ENCODE assay signal across 27 cellular contexts in genomic region chr5:172971482-172971881, GRCh38.
"Had no signal": no experiment of that assay in that cellular context is flagged by ENCODE, and none has a peak within 500 bp of the region (broad histone marks: within the 10 kb centered on the region; RNA-seq: fewer than 3 reads in every experiment).

No MANE protein-coding gene starts in this region.

- H3K36me3 Mint-ChIP-seq: neural progenitor cell had no signal

- H3K9me3 Mint-ChIP-seq: nephron; neural progenitor cell; stimulated activated naive CD8-positive, alpha-beta T cell treated with anti-CD3 and anti-CD28 coated beads, Interleukin-15, amount 100 ng/mL, for 72 hours had no signal

- H3K79me2 ChIP-seq: hepatocyte, parathyroid adenoma had no signal

- H3K27ac ChIP-seq: esophagus muscularis mucosa, foreskin keratinocyte, gastroesophageal sphincter, heart left ventricle, hepatocyte, left lung, neural progenitor cell, parathyroid adenoma, right lobe of liver, suprapubic skin, transverse colon, upper lobe of right lung, uterus had no signal

- H3K9ac ChIP-seq: neural progenitor cell, parathyroid adenoma had no signal

- H3K27ac Mint-ChIP-seq: naive thymus-derived CD4-positive, alpha-beta T cell; neural progenitor cell; progenitor cell of endocrine pancreas; stimulated activated naive CD8-positive, alpha-beta T cell treated with anti-CD3 and anti-CD28 coated beads, Interleukin-15, amount 100 ng/mL, for 72 hours had no signal

- H3K27me3 ChIP-seq: esophagus muscularis mucosa, foreskin keratinocyte, gastroesophageal sphincter, heart left ventricle, hepatocyte, left lung, right lobe of liver, suprapubic skin, transverse colon, upper lobe of right lung, uterus had no signal

- H3K4me3 ChIP-seq: esophagus muscularis mucosa, gastroesophageal sphincter, heart left ventricle, hepatocyte, left lung, neural progenitor cell, right lobe of liver, suprapubic skin, transverse colon, upper lobe of right lung, uterus had no signal

- H3K4me1 Mint-ChIP-seq: naive thymus-derived CD4-positive, alpha-beta T cell; neural progenitor cell; stimulated activated naive CD8-positive, alpha-beta T cell treated with anti-CD3 and anti-CD28 coated beads, Interleukin-15, amount 100 ng/mL, for 72 hours had no signal

- H3K9me3 ChIP-seq: esophagus muscularis mucosa, gastroesophageal sphincter, heart left ventricle, left lung, right lobe of liver, suprapubic skin, transverse colon, upper lobe of right lung, uterus had no signal

- H3K4me2 ChIP-seq: hepatocyte, neural progenitor cell had no signal

- H3K4me3 Mint-ChIP-seq: naive thymus-derived CD4-positive, alpha-beta T cell; nephron; neural progenitor cell; stimulated activated naive CD8-positive, alpha-beta T cell treated with anti-CD3 and anti-CD28 coated beads, Interleukin-15, amount 100 ng/mL, for 72 hours had no signal

- H2AFZ ChIP-seq: hepatocyte, neural progenitor cell, parathyroid adenoma had no signal

- ATAC-seq: foreskin keratinocyte; gastroesophageal sphincter; heart left ventricle; left lung; naive thymus-derived CD4-positive, alpha-beta T cell; stimulated activated naive CD8-positive, alpha-beta T cell treated with anti-CD3 and anti-CD28 coated beads, Interleukin-15, amount 100 ng/mL, for 72 hours; upper lobe of right lung had no signal

- FAIRE-seq: endothelial cell of umbilical vein, kidney, small intestine had no signal

- H3K27me3 Mint-ChIP-seq: stimulated activated naive CD8-positive, alpha-beta T cell treated with anti-CD3 and anti-CD28 coated beads, Interleukin-15, amount 100 ng/mL, for 72 hours had no signal

- H3K4me1 ChIP-seq: esophagus muscularis mucosa, foreskin keratinocyte, gastroesophageal sphincter, neural progenitor cell, parathyroid adenoma, right lobe of liver, suprapubic skin, transverse colon, upper lobe of right lung, uterus had no signal

- H3K36me3 ChIP-seq: neural progenitor cell, uterus had no signal

- DNase-seq: dermis blood vessel endothelial cell; effector memory CD4-positive, alpha-beta T cell; foreskin keratinocyte; heart left ventricle; kidney; left lung; mesenchymal stem cell; midbrain; naive thymus-derived CD4-positive, alpha-beta T cell; right lobe of liver; small intestine; stimulated activated CD4-positive, alpha-beta T cell treated with anti-CD3 and anti-CD28 coated beads, Interleukin-15, amount 100 ng/mL, for 24 hours; stimulated activated CD4-positive, alpha-beta T cell treated with anti-CD3 and anti-CD28 coated beads, Interleukin-2, amount 100 ng/mL, for 48 hours; stimulated activated naive CD4-positive, alpha-beta T cell; stimulated activated naive CD8-positive, alpha-beta T cell treated with anti-CD3 and anti-CD28 coated beads, Interleukin-15, amount 100 ng/mL, for 72 hours; transverse colon; upper lobe of right lung; uterus had no signal
